Comparison of ENCODE assay signal across 2 cellular contexts in genomic region chr20:48012401-48012974, GRCh38.
A peak's percentile ranks its signal among the peaks of the same experiment; 100 is the strongest.
TF ChIP-seq lines count a peak whose summit lies in the region.

No MANE protein-coding gene starts in this region.

TF ChIP-seq in IMR-90, 13 proteins besides CTCF, POLR2A, EP300 and RAD21 (continued from another document):
- TF ChIP-seq NFE2L2 (IDR thresholded peaks at IDR 0.05; ENCODE audit: low read depth, low read length), result no peak

TF ChIP-seq in GM12878, 131 proteins besides CTCF, POLR2A, EP300 and RAD21 (continued from another document):
- TF ChIP-seq, protein P1, sequence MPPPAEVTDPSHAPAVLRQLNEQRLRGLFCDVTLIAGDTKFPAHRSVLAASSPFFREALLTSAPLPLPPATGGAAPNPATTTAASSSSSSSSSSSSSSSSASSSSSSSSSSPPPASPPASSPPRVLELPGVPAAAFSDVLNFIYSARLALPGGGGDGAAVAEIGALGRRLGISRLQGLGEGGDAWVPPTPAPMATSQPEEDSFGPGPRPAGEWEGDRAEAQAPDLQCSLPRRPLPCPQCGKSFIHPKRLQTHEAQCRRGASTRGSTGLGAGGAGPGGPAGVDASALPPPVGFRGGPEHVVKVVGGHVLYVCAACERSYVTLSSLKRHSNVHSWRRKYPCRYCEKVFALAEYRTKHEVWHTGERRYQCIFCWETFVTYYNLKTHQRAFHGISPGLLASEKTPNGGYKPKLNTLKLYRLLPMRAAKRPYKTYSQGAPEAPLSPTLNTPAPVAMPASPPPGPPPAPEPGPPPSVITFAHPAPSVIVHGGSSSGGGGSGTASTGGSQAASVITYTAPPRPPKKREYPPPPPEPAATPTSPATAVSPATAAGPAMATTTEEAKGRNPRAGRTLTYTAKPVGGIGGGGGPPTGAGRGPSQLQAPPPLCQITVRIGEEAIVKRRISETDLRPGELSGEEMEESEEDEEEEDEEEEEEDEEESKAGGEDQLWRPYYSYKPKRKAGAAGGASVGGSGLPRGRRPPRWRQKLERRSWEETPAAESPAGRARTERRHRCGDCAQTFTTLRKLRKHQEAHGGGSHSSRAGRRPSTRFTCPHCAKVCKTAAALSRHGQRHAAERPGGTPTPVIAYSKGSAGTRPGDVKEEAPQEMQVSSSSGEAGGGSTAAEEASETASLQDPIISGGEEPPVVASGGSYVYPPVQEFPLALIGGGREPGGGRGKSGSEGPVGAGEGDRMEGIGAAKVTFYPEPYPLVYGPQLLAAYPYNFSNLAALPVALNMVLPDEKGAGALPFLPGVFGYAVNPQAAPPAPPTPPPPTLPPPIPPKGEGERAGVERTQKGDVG (CRISPR knock-in tag; IDR thresholded peaks at IDR 0.05), result no peak
- TF ChIP-seq, protein P2, sequence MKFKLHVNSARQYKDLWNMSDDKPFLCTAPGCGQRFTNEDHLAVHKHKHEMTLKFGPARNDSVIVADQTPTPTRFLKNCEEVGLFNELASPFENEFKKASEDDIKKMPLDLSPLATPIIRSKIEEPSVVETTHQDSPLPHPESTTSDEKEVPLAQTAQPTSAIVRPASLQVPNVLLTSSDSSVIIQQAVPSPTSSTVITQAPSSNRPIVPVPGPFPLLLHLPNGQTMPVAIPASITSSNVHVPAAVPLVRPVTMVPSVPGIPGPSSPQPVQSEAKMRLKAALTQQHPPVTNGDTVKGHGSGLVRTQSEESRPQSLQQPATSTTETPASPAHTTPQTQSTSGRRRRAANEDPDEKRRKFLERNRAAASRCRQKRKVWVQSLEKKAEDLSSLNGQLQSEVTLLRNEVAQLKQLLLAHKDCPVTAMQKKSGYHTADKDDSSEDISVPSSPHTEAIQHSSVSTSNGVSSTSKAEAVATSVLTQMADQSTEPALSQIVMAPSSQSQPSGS (IDR thresholded peaks at IDR 0.05; ENCODE audit: low read length), result no peak
- TF ChIP-seq CEBPZ (IDR thresholded peaks at IDR 0.05; ENCODE audit: low read depth, low read length) (no peak), NR2F1 (conservative IDR thresholded peaks at IDR 0.05) (no peak), BCLAF1 (IDR thresholded peaks at IDR 0.05) (no peak), MTA3 (IDR thresholded peaks at IDR 0.05; ENCODE audit: borderline replicate concordance, low read length) (no peak), HCFC1 (IDR thresholded peaks at IDR 0.05; ENCODE audit: low read length) (no peak), USF1 (IDR thresholded peaks at IDR 0.05; ENCODE audit: borderline replicate concordance, extremely low read length, insufficient read depth, low read depth, low read length) (no peak), YBX1 (IDR thresholded peaks at IDR 0.05) (no peak), CBX5 (IDR thresholded peaks at IDR 0.05; ENCODE audit: low read depth) (0 out of 2 replicates have a peak, but pooled peaks have one; percentile 57), IRF5 (IDR thresholded peaks at IDR 0.05; ENCODE audit: borderline replicate concordance) (no peak), USF2 (IDR thresholded peaks at IDR 0.05; ENCODE audit: borderline replicate concordance, low read depth, low read length) (no peak), CBFB (IDR thresholded peaks at IDR 0.05; ENCODE audit: low read depth) (no peak), PKNOX1 (IDR thresholded peaks at IDR 0.05) (no peak), NFXL1 (IDR thresholded peaks at IDR 0.05; ENCODE audit: borderline replicate concordance) (0 out of 2 replicates have a peak, but pooled peaks have one; percentile 56), HSF1 (IDR thresholded peaks at IDR 0.05; ENCODE audit: low read depth, low read length) (no peak), BRCA1 (IDR thresholded peaks at IDR 0.05; ENCODE audit: low read depth, low read length) (no peak), YY1 (IDR thresholded peaks at IDR 0.05; ENCODE audit: low read depth, low read length) (peak; percentile 90), MEF2A (IDR thresholded peaks at IDR 0.05; ENCODE audit: insufficient read depth, low read depth, low read length) (no peak), TCF3 (IDR thresholded peaks at IDR 0.05; ENCODE audit: borderline replicate concordance, insufficient read depth, low read depth, low read length) (no peak), CHD2 (IDR thresholded peaks at IDR 0.05; ENCODE audit: borderline replicate concordance, low read depth, low read length) (no peak), ESRRA (IDR thresholded peaks at IDR 0.05; ENCODE audit: low read length) (no peak)
